Comparison of ENCODE assay signal across 8 cellular contexts in the genomic region with DNA sequence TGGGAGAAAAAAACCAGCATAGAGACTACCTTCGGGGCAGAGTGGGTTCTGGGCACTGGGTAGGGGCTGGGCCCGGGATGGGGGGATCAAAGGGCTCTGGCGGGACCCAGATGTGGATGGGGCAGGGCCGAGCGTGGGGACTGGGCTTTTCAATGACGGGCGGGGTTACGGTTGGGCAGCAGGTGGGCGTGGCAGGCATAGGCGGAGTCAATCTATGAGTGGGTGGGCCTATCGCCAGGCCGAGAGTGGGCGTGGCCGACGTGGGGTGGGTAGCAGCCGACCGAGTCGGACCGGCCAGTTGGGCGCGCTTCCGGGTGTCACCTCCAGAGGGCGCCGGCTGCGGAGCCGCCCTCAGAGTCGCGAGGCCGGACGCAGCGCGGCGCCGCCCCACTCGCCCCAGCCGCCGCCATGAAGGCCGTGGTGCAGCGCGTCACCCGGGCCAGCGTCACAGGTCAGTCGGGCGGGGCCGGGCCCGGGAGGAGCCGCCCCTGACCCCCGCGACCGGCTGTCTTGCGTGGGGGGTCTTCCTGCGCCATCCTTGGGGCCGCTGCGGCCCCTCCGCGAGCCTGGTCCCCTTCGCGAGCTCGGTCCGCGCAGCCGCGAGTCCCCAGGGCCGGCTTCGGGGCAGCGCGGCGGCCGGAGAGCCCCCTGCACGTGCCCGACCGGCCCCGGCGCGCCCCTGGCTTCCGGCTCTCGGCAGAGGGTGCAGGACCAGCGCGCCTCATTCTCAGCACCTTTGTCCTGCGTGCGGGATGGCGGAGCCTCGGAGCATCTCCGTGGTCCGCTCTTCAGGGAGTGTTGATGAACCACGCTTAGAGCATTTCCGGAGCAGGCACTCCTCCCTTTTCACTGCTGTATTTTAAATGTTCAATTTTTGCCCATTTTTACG. TPM values are rescaled to one million over a fixed set of nuclear protein-coding genes. Genes with fewer than 3 reads are reported as not detected.
DNase-seq lines count a peak whose midpoint lies in the region; ATAC-seq, FAIRE-seq and TF ChIP-seq lines count a peak whose summit lies in the region.

A gene with protein sequence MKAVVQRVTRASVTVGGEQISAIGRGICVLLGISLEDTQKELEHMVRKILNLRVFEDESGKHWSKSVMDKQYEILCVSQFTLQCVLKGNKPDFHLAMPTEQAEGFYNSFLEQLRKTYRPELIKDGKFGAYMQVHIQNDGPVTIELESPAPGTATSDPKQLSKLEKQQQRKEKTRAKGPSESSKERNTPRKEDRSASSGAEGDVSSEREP (plus strand): TSS at position 390 of the 889 bp plus-strand sequence. CDS start 19 bp downstream, at position 409.

- peak within 1 kb of the TSS; percentile 72 for H3K27ac Mint-ChIP-seq in type B pancreatic cell

- H3K36me3 ChIP-seq in adipocyte (ENCODE audit: control insufficient read depth, insufficient read depth, low read length, severe bottlenecking): no peaks in the 10 kb centered on the region

- intact Hi-C loops in cardiac septum (cut with DNase I): no loop called here
- intact Hi-C loops in posterior cingulate gyrus (cut with DNase I): loop anchor here (2.0 kb wide), 1 partner anchor 21 kb away; a partner anchor contains a TSS

- no peaks in the 10 kb centered on the region for H3K36me3 Mint-ChIP-seq in type B pancreatic cell

- H3K27me3 Mint-ChIP-seq in type B pancreatic cell: peaks cover 6% of the 10 kb centered on the region

- no peaks in the 10 kb centered on the region for H3K27me3 ChIP-seq in adipocyte (replicated peaks; ENCODE audit: control insufficient read depth, insufficient read depth, low read length)

- peaks cover 3% of the 10 kb centered on the region for H3K9me3 ChIP-seq in adipocyte (ENCODE audit: control insufficient read depth, low read length)

- H3K4me1 Mint-ChIP-seq in type B pancreatic cell (ENCODE audit: unreplicated experiment): peaks cover 5% of the 10 kb centered on the region

- peak within 1 kb of the TSS; percentile 76 for H3K9ac ChIP-seq in adipocyte (ENCODE audit: low read length)

- H3K4me3 ChIP-seq in adipocyte (ENCODE audit: low read length): peak within 1 kb of the TSS; percentile 87

- peak within 1 kb of the TSS; percentile 94 for H3K4me3 Mint-ChIP-seq in type B pancreatic cell

- peak; percentile 87 for ATAC-seq in HG02759 (IDR thresholded peaks at IDR 0.05; ENCODE audit: unreplicated experiment)

- DNase-seq in GM12891 (ENCODE audit: insufficient read length, low spot score): peak; percentile 79
- DNase-seq in NCI-H128 (lab: John Stamatoyannopoulos, UW; ENCODE audit: unreplicated experiment): peak; percentile 75
- DNase-seq in T follicular helper cell (ENCODE audit: low read depth): peak; percentile 53
- peak; percentile 97 for DNase-seq in adipocyte (ENCODE audit: low read depth)
- peak; percentile 97 for DNase-seq in cardiac septum (ENCODE audit: low spot score)
- peak; percentile 89 to 99 (median 96) for DNase-seq in posterior cingulate gyrus
- peak; percentile 96 for DNase-seq in type B pancreatic cell (ENCODE audit: extremely low spot score, unreplicated experiment)

- peak; percentile 99 for FAIRE-seq in GM12891 (lab: Jason Lieb, UNC)

- H3K9me3 Mint-ChIP-seq in type B pancreatic cell: no peaks in the 10 kb centered on the region

- TF ChIP-seq CTCF in type B pancreatic cell (conservative IDR thresholded peaks at IDR 0.05): peak; percentile 90

- TF ChIP-seq POLR2A in GM12891 (IDR thresholded peaks at IDR 0.05; ENCODE audit: low read depth, low read length): peak; percentile 58

- H3K4me1 ChIP-seq in adipocyte (ENCODE audit: control insufficient read depth, insufficient read depth, low read length): peaks cover 4% of the 10 kb centered on the region

TF ChIP-seq in GM12891, 5 proteins besides CTCF, POLR2A, EP300 and RAD21:
- TF ChIP-seq SPI1 (IDR thresholded peaks at IDR 0.05; ENCODE audit: low read depth, low read length): no peak
- no peak; the same call in 1 of the 2 replicates for TF ChIP-seq POU2F2 (IDR thresholded peaks at IDR 0.05; ENCODE audit: low read depth, low read length)
- TF ChIP-seq TAF1 (IDR thresholded peaks at IDR 0.05; ENCODE audit: low read depth, low read length): 0 out of 2 replicates have a peak, but pooled peaks have one; percentile 10
- TF ChIP-seq POLR2AphosphoS5 (IDR thresholded peaks at IDR 0.05; ENCODE audit: low read depth, low read length): peak; percentile 52; the same call in 1 of the 2 replicates
- TF ChIP-seq PAX5 (IDR thresholded peaks at IDR 0.05; ENCODE audit: insufficient read depth, low read length, severe bottlenecking): no peak

RNA-seq across cellular contexts. Expression of the gene that starts here (rescaled TPM):
- 39.0 TPM for polyA plus RNA-seq in GM12891 (2012; ENCODE audit: low read depth, missing spikeins)
- total RNA-seq in cardiac septum (14.3 TPM), type B pancreatic cell (ENCODE audit: low replicate concordance) (20.9 and 29.8 TPM in 2 replicates)

Comparison
In these comparisons a context has a peak if more than half of its experiments do, and no peak if none do; other contexts are left out.
1. Peak in every context shown above with its lines: DNase-seq, ATAC-seq and H3K4me3 ChIP-seq.